13 cellular contexts compared by ENCODE assay signal in genomic region chr13:44402902-44403719, GRCh38. TPM values are rescaled to one million over a fixed set of nuclear protein-coding genes. Genes with fewer than 3 reads are reported as not detected.
A peak's percentile ranks its signal among the peaks of the same experiment; 100 is the strongest.
DNase-seq lines count a peak whose midpoint lies in the region; ATAC-seq, FAIRE-seq and TF ChIP-seq lines count a peak whose summit lies in the region.
"Had no signal": no experiment of that assay in that cellular context is flagged by ENCODE, and none has a peak within 500 bp of the region (broad histone marks: within the 10 kb centered on the region; RNA-seq: fewer than 3 reads in every experiment).

No MANE protein-coding gene starts in this region.

- peaks cover 26 to 40% of the 10 kb centered on the region in 2 donors for H3K27me3 Mint-ChIP-seq in effector memory CD8-positive, alpha-beta T cell

- TF ChIP-seq CTCF in keratinocyte (optimal IDR thresholded peaks at IDR 0.05 in 1 of 3, IDR thresholded peaks at IDR 0.05 in 1 of 3, conservative IDR thresholded peaks at IDR 0.05 in 1 of 3; ENCODE audit: extremely low read depth in 1 of 3, insufficient read depth in 2 of 3, low read length in 3 of 3) = no peak
- TF ChIP-seq CTCF in spleen (IDR thresholded peaks at IDR 0.05 in 8 of 11, conservative IDR thresholded peaks at IDR 0.05 in 3 of 11) = no peak

- intact Hi-C loops in spleen (cut with DNase I; ENCODE audit: low total_unique reads) = no loop called here

- H3K9ac ChIP-seq in keratinocyte (ENCODE audit: control insufficient read depth, extremely low read depth, insufficient read depth, low read length) = no peak overlapping the region

- H3K4me3 Mint-ChIP-seq in effector memory CD8-positive, alpha-beta T cell = no peak overlapping the region

- H3K27me3 ChIP-seq in keratinocyte (ENCODE audit: control insufficient read depth, extremely low read depth, insufficient read depth, low read length) = no peaks in the 10 kb centered on the region
- peaks cover 0 to 25% (median 0%) of the 10 kb centered on the region in 7 donors for H3K27me3 ChIP-seq in spleen (replicated peaks in 1 of 7)
- H3K27me3 ChIP-seq: ascending aorta had no signal

- no peak overlapping the region for H3K27ac Mint-ChIP-seq in effector memory CD8-positive, alpha-beta T cell

- no peaks in the 10 kb centered on the region for H3K36me3 Mint-ChIP-seq in effector memory CD8-positive, alpha-beta T cell (ENCODE audit: insufficient read depth)
- H3K36me3 Mint-ChIP-seq: naive B cell had no signal

- no peaks in the 10 kb centered on the region for H3K9me3 ChIP-seq in keratinocyte (ENCODE audit: control insufficient read depth, low read depth, low read length)
- H3K9me3 ChIP-seq in spleen = no peaks in the 10 kb centered on the region
- H3K9me3 ChIP-seq: ascending aorta had no signal

- peak; percentile 74 for FAIRE-seq in keratinocyte (lab: Jason Lieb, UNC)

- dilution Hi-C loops in keratinocyte (cut with MboI; ENCODE audit: extremely low pct_ligation_motif_present, low sequenced_read_pairs) = no loop called here

- no peak overlapping the region for H3K27ac ChIP-seq in keratinocyte (ENCODE audit: control insufficient read depth, insufficient read depth, low read length)
- H3K27ac ChIP-seq in spleen = no peak overlapping the region
- H3K27ac ChIP-seq: ascending aorta, epithelial cell of prostate, HL-60 had no signal

- ATAC-seq in effector memory CD8-positive, alpha-beta T cell (replicated peaks) = no peak
- ATAC-seq in GM21529 (IDR thresholded peaks at IDR 0.05; ENCODE audit: unreplicated experiment) = no peak
- ATAC-seq in HG03521 (IDR thresholded peaks at IDR 0.05; ENCODE audit: unreplicated experiment) = no peak

- TF ChIP-seq POLR2A in spleen (IDR thresholded peaks at IDR 0.05) = no peak

- H3K9me3 Mint-ChIP-seq in effector memory CD8-positive, alpha-beta T cell = no peaks in the 10 kb centered on the region
- H3K9me3 Mint-ChIP-seq: naive B cell had no signal

- WGBS in spleen, 5 donors = 87 to 90% (median 87%) methylated on average over 17 of the region's 17 CpGs

- H3K4me3 ChIP-seq in keratinocyte (ENCODE audit: control insufficient read depth in 2 of 3, extremely low read depth in 1 of 3, insufficient read depth in 2 of 3, low read depth in 1 of 3, low read length in 3 of 3) (peak overlapping the region in 2 of 3 experiments; percentile 8 to 44), spleen (no peak overlapping the region)
- H3K4me3 ChIP-seq: ascending aorta had no signal

- peak overlapping the region; percentile 70 for H2AFZ ChIP-seq in keratinocyte (ENCODE audit: control insufficient read depth, low read length)

- H3K36me3 ChIP-seq in keratinocyte (ENCODE audit: control insufficient read depth in 2 of 2, extremely low read depth in 1 of 2, insufficient read depth in 2 of 2, low read length in 2 of 2) (no peaks in the 10 kb centered on the region), spleen (no peaks in the 10 kb centered on the region)
- H3K36me3 ChIP-seq: ascending aorta had no signal

- DNase-seq in DMS53 (lab: John Stamatoyannopoulos, UW) (peak; percentile 66), DMS53 treated with DMSO at 0.1 percent for 48 hours (lab: John Stamatoyannopoulos, UW; ENCODE audit: unreplicated experiment) (no peak), NCI-H69 (lab: John Stamatoyannopoulos, UW) (peak; percentile 80), keratinocyte (ENCODE audit: low read depth, low spot score) (no peak), spleen (peak; percentile 23)
- DNase-seq in effector memory CD8-positive, alpha-beta T cell = no peak
- DNase-seq: naive B cell had no signal

- H3K79me2 ChIP-seq in keratinocyte (ENCODE audit: control insufficient read depth, insufficient read depth, low read length) = no peaks in the 10 kb centered on the region

- no peaks in the 10 kb centered on the region for H3K4me1 Mint-ChIP-seq in effector memory CD8-positive, alpha-beta T cell (ENCODE audit: low read depth in 2 of 2)
- H3K4me1 Mint-ChIP-seq: naive B cell had no signal

- H3K4me1 ChIP-seq in keratinocyte (ENCODE audit: control insufficient read depth, extremely low read depth, insufficient read depth, low read length) (peaks cover 23% of the 10 kb centered on the region), spleen (peaks cover 0 to 10% (median 2%) of the 10 kb centered on the region in 6 donors)
- H3K4me1 ChIP-seq: ascending aorta had no signal

- H4K20me1 ChIP-seq in keratinocyte (ENCODE audit: control insufficient read depth, extremely low read depth, insufficient read depth, low read length) = no peaks in the 10 kb centered on the region

- no peaks in the 10 kb centered on the region for H3K9me1 ChIP-seq in keratinocyte (ENCODE audit: control insufficient read depth, extremely low read depth, insufficient read depth, low read length)

- H3K4me2 ChIP-seq in keratinocyte (ENCODE audit: control insufficient read depth, extremely low read depth, insufficient read depth, low read depth, low read length) = peak overlapping the region; percentile 81

RNA-seq across cellular contexts. Expression of gene SERP2, which starts 29.5 kb away (rescaled TPM):
- polyA plus RNA-seq in keratinocyte = 0.45 to 0.88 TPM (median 0.66 TPM) in 3 replicates
- polyA plus RNA-seq in keratinocyte (2011; ENCODE audit: low read depth) = not detected
- 0.34 and 0.55 TPM in 2 replicates for polyA plus RNA-seq in keratinocyte (2011; cell fraction: cytosol; rRNA removed)
- polyA plus RNA-seq in keratinocyte (2011; cell fraction: nucleus; rRNA removed) = 0.40 and 1.7 TPM in 2 replicates
- 0.30 and 0.45 TPM in 2 replicates for polyA plus RNA-seq in keratinocyte (2012; ENCODE audit: low replicate concordance)
- not detected in 3 replicates for polyA minus RNA-seq in keratinocyte
- polyA minus RNA-seq in keratinocyte (2011; cell fraction: cytosol; rRNA and poly(A)+ RNA removed) = not detected
- polyA minus RNA-seq in keratinocyte (2011; cell fraction: nucleus; rRNA and poly(A)+ RNA removed) = not detected in 2 replicates
- total RNA-seq in spleen = 1 to 10 TPM in 2 of 7 donors, under 1 TPM in 2, not detected in 3; 0.38 to 1.3 (median 0.89) TPM
- polyA plus RNA-seq in spleen = 1 to 10 TPM; 1.1 to 3.7 (median 1.2) TPM
- total RNA-seq: A172 had no signal

Comparison
In these comparisons a context has a peak if more than half of its experiments do, and no peak if none do; other contexts are left out.
1. DNase-seq: peak in DMS53 (single experiment), NCI-H69 (single experiment) and spleen (single experiment); none in DMS53 treated with DMSO at 0.1 percent for 48 hours (single experiment), keratinocyte (single experiment) and effector memory CD8-positive, alpha-beta T cell (0 of 3).
2. H3K4me3 ChIP-seq: peak in keratinocyte (2 of 3); none in spleen (0 of 8).